In genomic region chr18:77144451-77145118, GRCh38 we compare ENCODE assay signal across 3 cellular contexts.
TF ChIP-seq lines count a peak whose summit lies in the region.

No MANE protein-coding gene starts in this region.

TF ChIP-seq in SK-N-SH, 30 proteins besides CTCF, POLR2A, EP300 and RAD21:
- TF ChIP-seq JUND (IDR thresholded peaks at IDR 0.05) (no peak), REST (IDR thresholded peaks at IDR 0.05; ENCODE audit: low read depth, low read length) (peak; percentile 90), USF1 (IDR thresholded peaks at IDR 0.05; ENCODE audit: borderline replicate concordance, low read depth) (no peak), FOXJ3 (CRISPR knock-in tag; IDR thresholded peaks at IDR 0.05) (no peak)

TF ChIP-seq in SK-N-SH treated with all-trans-retinoic acid at 6 μM for 48 hours, 23 proteins besides CTCF, POLR2A, EP300 and RAD21:
- no peak for TF ChIP-seq ZFP3 (CRISPR knock-in tag; IDR thresholded peaks at IDR 0.05)
- TF ChIP-seq ZC3H10 (CRISPR knock-in tag; IDR thresholded peaks at IDR 0.05), result no peak
- no peak for TF ChIP-seq GLIS3 (CRISPR knock-in tag; IDR thresholded peaks at IDR 0.05)
- TF ChIP-seq ZNF8 (CRISPR knock-in tag; IDR thresholded peaks at IDR 0.05), result no peak
- no peak for TF ChIP-seq OSR1 (CRISPR knock-in tag; IDR thresholded peaks at IDR 0.05)
- TF ChIP-seq RARB (CRISPR knock-in tag; IDR thresholded peaks at IDR 0.05), result no peak
- no peak for TF ChIP-seq TCF4 (CRISPR knock-in tag; IDR thresholded peaks at IDR 0.05; ENCODE audit: borderline replicate concordance)
- TF ChIP-seq ZNF565 (CRISPR knock-in tag; conservative IDR thresholded peaks at IDR 0.05; ENCODE audit: low read depth), result no peak
- no peak for TF ChIP-seq PPARA (CRISPR knock-in tag; IDR thresholded peaks at IDR 0.05; ENCODE audit: borderline replicate concordance)
- no peak for TF ChIP-seq ZFP30 (CRISPR knock-in tag; IDR thresholded peaks at IDR 0.05)
- no peak for TF ChIP-seq ESRRG (CRISPR knock-in tag; IDR thresholded peaks at IDR 0.05)
- TF ChIP-seq, protein P1, sequence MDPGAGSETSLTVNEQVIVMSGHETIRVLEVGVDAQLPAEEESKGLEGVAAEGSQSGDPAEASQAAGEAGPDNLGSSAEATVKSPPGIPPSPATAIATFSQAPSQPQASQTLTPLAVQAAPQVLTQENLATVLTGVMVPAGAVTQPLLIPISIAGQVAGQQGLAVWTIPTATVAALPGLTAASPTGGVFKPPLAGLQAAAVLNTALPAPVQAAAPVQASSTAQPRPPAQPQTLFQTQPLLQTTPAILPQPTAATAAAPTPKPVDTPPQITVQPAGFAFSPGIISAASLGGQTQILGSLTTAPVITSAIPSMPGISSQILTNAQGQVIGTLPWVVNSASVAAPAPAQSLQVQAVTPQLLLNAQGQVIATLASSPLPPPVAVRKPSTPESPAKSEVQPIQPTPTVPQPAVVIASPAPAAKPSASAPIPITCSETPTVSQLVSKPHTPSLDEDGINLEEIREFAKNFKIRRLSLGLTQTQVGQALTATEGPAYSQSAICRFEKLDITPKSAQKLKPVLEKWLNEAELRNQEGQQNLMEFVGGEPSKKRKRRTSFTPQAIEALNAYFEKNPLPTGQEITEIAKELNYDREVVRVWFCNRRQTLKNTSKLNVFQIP (CRISPR knock-in tag; IDR thresholded peaks at IDR 0.05; ENCODE audit: borderline replicate concordance, low read depth), result no peak
- TF ChIP-seq ARNTL (CRISPR knock-in tag; IDR thresholded peaks at IDR 0.05; ENCODE audit: borderline replicate concordance, low read depth), result no peak
- TF ChIP-seq CREB5 (CRISPR knock-in tag; IDR thresholded peaks at IDR 0.05; ENCODE audit: low read depth), result no peak
- no peak for TF ChIP-seq CSDC2 (CRISPR knock-in tag; IDR thresholded peaks at IDR 0.05)
- no peak for TF ChIP-seq ZNF70 (CRISPR knock-in tag; IDR thresholded peaks at IDR 0.05)
- TF ChIP-seq BACH2 (CRISPR knock-in tag; IDR thresholded peaks at IDR 0.05; ENCODE audit: borderline replicate concordance), result no peak
TF ChIP-seq in SK-N-SH treated with all-trans-retinoic acid at 6 μM for 48 hours: peak in this region for 0.

TF ChIP-seq in IMR-90, 13 proteins besides CTCF, POLR2A, EP300 and RAD21:
- TF ChIP-seq MXI1 (IDR thresholded peaks at IDR 0.05; ENCODE audit: borderline replicate concordance, low read depth, low read length) (no peak), MAFK (IDR thresholded peaks at IDR 0.05; ENCODE audit: low read depth, low read length) (no peak), FOS (IDR thresholded peaks at IDR 0.05; ENCODE audit: low read depth, low read length) (no peak), CEBPB (IDR thresholded peaks at IDR 0.05; ENCODE audit: low read depth, low read length) (no peak), MAZ (IDR thresholded peaks at IDR 0.05; ENCODE audit: borderline replicate concordance, low read depth, low read length) (no peak), BHLHE40 (IDR thresholded peaks at IDR 0.05; ENCODE audit: low read depth, low read length) (no peak), RFX5 (IDR thresholded peaks at IDR 0.05; ENCODE audit: low read depth, low read length) (no peak), USF2 (IDR thresholded peaks at IDR 0.05; ENCODE audit: low read depth, low read length) (no peak), RCOR1 (IDR thresholded peaks at IDR 0.05; ENCODE audit: insufficient replicate concordance, low read length) (no peak), SMC3 (IDR thresholded peaks at IDR 0.05; ENCODE audit: low read depth, low read length) (no peak), CHD1 (IDR thresholded peaks at IDR 0.05; ENCODE audit: low read depth, low read length) (no peak), NFE2L2 (IDR thresholded peaks at IDR 0.05; ENCODE audit: low read depth, low read length) (no peak)
- TF ChIP-seq, protein P2, sequence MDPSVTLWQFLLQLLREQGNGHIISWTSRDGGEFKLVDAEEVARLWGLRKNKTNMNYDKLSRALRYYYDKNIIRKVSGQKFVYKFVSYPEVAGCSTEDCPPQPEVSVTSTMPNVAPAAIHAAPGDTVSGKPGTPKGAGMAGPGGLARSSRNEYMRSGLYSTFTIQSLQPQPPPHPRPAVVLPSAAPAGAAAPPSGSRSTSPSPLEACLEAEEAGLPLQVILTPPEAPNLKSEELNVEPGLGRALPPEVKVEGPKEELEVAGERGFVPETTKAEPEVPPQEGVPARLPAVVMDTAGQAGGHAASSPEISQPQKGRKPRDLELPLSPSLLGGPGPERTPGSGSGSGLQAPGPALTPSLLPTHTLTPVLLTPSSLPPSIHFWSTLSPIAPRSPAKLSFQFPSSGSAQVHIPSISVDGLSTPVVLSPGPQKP (IDR thresholded peaks at IDR 0.05; ENCODE audit: borderline replicate concordance, low read depth, low read length), result no peak
